Comparison of ENCODE assay signal across 8 cellular contexts in the genomic region with DNA sequence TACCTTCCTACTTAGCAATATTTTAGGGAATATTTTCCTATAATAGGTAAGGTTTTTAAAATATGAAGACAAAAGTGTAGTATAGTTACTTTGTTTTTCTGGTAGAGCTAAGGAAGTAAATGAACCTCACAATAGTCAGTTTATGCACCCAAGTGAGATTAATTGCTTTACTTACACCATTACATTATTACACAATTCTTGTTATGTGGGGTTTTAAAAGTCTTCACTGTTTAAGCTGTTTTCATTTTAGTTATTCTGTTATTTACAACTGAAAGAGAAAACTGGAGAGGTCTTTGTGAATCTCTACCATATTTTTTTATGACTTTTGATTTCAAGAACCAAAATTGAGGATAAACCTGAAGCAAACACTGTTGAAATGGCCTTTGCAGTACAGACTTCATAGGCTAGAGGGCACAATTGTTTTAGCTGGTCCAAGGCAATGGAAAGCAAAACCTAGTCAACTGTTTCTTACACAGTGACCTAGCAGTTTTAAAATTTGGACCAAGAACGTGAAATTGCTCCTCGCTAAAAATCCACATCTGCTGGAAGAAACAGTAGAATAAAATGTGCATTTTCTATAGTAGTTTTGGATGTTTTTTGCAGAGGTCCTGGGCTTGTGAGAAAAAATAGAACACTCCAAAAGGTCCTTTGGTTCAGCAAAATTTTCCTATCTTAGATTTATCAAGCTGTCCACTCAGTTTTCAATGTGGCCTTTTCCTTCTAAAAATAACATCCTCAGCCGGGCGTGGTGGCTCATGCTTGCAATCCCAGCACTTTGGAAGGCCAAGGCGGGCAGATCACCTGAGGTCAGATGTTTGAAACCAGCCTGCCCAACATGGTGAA.
DNase-seq lines count a peak whose midpoint lies in the region; ATAC-seq and TF ChIP-seq lines count a peak whose summit lies in the region.

No MANE protein-coding gene starts in this region.

- no peaks in the 10 kb centered on the region for H3K36me3 ChIP-seq in OCI-LY1 (ENCODE audit: insufficient read depth, low read length)

- no peaks in the 10 kb centered on the region for H3K9me3 ChIP-seq in OCI-LY1 (ENCODE audit: low read length)

- no peaks in the 10 kb centered on the region for H4K20me1 ChIP-seq in OCI-LY1 (ENCODE audit: insufficient read depth, low read length)

- peak overlapping the region; percentile 42 for H3K9ac ChIP-seq in OCI-LY1 (ENCODE audit: low read length)

- no peaks in the 10 kb centered on the region for H3K79me2 ChIP-seq in OCI-LY1 (ENCODE audit: insufficient read depth, low read length)

- peaks cover 26% of the 10 kb centered on the region for H3K4me1 ChIP-seq in OCI-LY1 (ENCODE audit: insufficient read depth, low read length, severe bottlenecking)

- DNase-seq in NCI-H1694 treated with DMSO at 0.1 percent for 48 hours (lab: John Stamatoyannopoulos, UW) (peak; percentile 52), NCI-H1694 (lab: John Stamatoyannopoulos, UW) (no peak), cerebellar cortex (ENCODE audit: low spot score) (peak; percentile 76), left colon (peak in 1 of 2 donors; percentile 8), superior temporal gyrus (ENCODE audit: extremely low spot score) (peak; percentile 86)

- H3K9me2 ChIP-seq in OCI-LY1 (ENCODE audit: low read depth, low read length): no peaks in the 10 kb centered on the region

- intact Hi-C loops in left colon (cut with DNase I, micrococcal nuclease): loop anchor here in 1 of 2 donors (5.0 kb wide), 1 partner anchor 796 kb away; no protein-coding TSS in a partner anchor

- ATAC-seq in GM19463 (IDR thresholded peaks at IDR 0.05; ENCODE audit: unreplicated experiment): peak; percentile 96
- ATAC-seq in HG03442 (IDR thresholded peaks at IDR 0.05; ENCODE audit: unreplicated experiment): peak; percentile 96
- ATAC-seq in left colon: peak; percentile 89

- peak overlapping the region; percentile 51 for H3K4me2 ChIP-seq in OCI-LY1 (ENCODE audit: low read length)

- H3K27ac ChIP-seq in OCI-LY1 (ENCODE audit: low read depth, low read length, poor library complexity, severe bottlenecking): peak overlapping the region; percentile 44

- H3F3A ChIP-seq in OCI-LY1 (ENCODE audit: insufficient read depth, low read length): no peaks in the 10 kb centered on the region; the same call in 1 of the 2 replicates

- peak; percentile 89 for TF ChIP-seq CTCF in OCI-LY1 (IDR thresholded peaks at IDR 0.05; ENCODE audit: low read length)

- H3K27me3 ChIP-seq in OCI-LY1 (ENCODE audit: insufficient read depth, low read length): no peaks in the 10 kb centered on the region

- H3K4me3 ChIP-seq in OCI-LY1 (ENCODE audit: low read depth, low read length, poor library complexity, severe bottlenecking): peak overlapping the region; percentile 18

- H2AFZ ChIP-seq in OCI-LY1 (ENCODE audit: low read length): peak overlapping the region; percentile 32
